ENCODE assay signal across 18 cellular contexts in genomic region chr11:61910473-61911123, GRCh38. TPM values are rescaled to one million over a fixed set of nuclear protein-coding genes. Genes with fewer than 3 reads are reported as not detected.
DNase-seq lines count a peak whose midpoint lies in the region; ATAC-seq and TF ChIP-seq lines count a peak whose summit lies in the region.
"Had no signal": no experiment of that assay in that cellular context is flagged by ENCODE, and none has a peak within 500 bp of the region (broad histone marks: within the 10 kb centered on the region; RNA-seq: fewer than 3 reads in every experiment).

No MANE protein-coding gene starts in this region.

- peak overlapping the region in 9 of 11 experiments; percentile 67 to 97 (median 84); a peak in 16 of 22 replicates for H3K4me2 ChIP-seq in BLaER1 treated with 17β-estradiol and CSF1 and Interleukin-3, amounts not matched to agents 10 nM and 100 nM

- peaks cover 6% of the 10 kb centered on the region for H3K36me3 Mint-ChIP-seq in chondrocyte (ENCODE audit: low read depth)
- H3K36me3 Mint-ChIP-seq in mesothelial cell of epicardium, result no peaks in the 10 kb centered on the region
- H3K36me3 Mint-ChIP-seq in CD4-positive, alpha-beta T cell (ENCODE audit: low read depth), result no peaks in the 10 kb centered on the region
- H3K36me3 Mint-ChIP-seq: activated naive CD4-positive, alpha-beta T cell treated with anti-CD3 and anti-CD28 coated beads, Interleukin-2, amount 50 U/mL, for 72 hours had no signal

- H3K4me1 ChIP-seq in BLaER1 treated with 17β-estradiol and CSF1 and Interleukin-3, amounts not matched to agents 10 nM and 100 nM, result peaks cover 64 to 100% (median 78%) of the 10 kb centered on the region in 10 experiments
- peaks cover 50% of the 10 kb centered on the region for H3K4me1 ChIP-seq in left ventricle myocardium inferior
- H3K4me1 ChIP-seq in BE2C, result no peaks in the 10 kb centered on the region

- CTCF ChIA-PET in CD4-positive, alpha-beta T cell (lab: Charles Lee), result interaction anchor here (0.9 to 1.4 kb wide), 2 partner anchors 171 to 197 kb away, joined by 3 to 4 read pairs; no protein-coding TSS in a partner anchor

- H3K4me3 ChIP-seq in BLaER1 treated with 17β-estradiol and CSF1 and Interleukin-3, amounts not matched to agents 10 nM and 100 nM, result peak overlapping the region in 2 of 10 experiments; percentile 12 to 20; a peak in 1 of 20 replicates
- no peak overlapping the region for H3K4me3 ChIP-seq in left ventricle myocardium inferior
- no peak overlapping the region for H3K4me3 ChIP-seq in BE2C (ENCODE audit: low read depth, low read length)
- H3K4me3 ChIP-seq: left lung had no signal

- H3K4me1 Mint-ChIP-seq in chondrocyte (ENCODE audit: low read depth), result peaks cover 7% of the 10 kb centered on the region
- peaks cover 13% of the 10 kb centered on the region for H3K4me1 Mint-ChIP-seq in mesothelial cell of epicardium
- peaks cover 4% of the 10 kb centered on the region for H3K4me1 Mint-ChIP-seq in CD4-positive, alpha-beta T cell (ENCODE audit: low read depth)

- H3K27me3 ChIP-seq in BLaER1 treated with 17β-estradiol and CSF1 and Interleukin-3, amounts not matched to agents 10 nM and 100 nM, result peaks cover 6 to 24% (median 19%) of the 10 kb centered on the region in 11 experiments; a peak in 21 of 22 replicates
- H3K27me3 ChIP-seq in left ventricle myocardium inferior (ENCODE audit: low read depth) (no peaks in the 10 kb centered on the region), BE2C (no peaks in the 10 kb centered on the region)
- H3K27me3 ChIP-seq in CD4-positive, alpha-beta T cell (ENCODE audit: control insufficient read depth, insufficient read depth, low read length), result peaks cover 6% of the 10 kb centered on the region

- no peaks in the 10 kb centered on the region for H3K9me3 ChIP-seq in BLaER1 treated with 17β-estradiol and CSF1 and Interleukin-3, amounts not matched to agents 10 nM and 100 nM (replicated peaks in 1 of 11)
- H3K9me3 ChIP-seq in left ventricle myocardium inferior (replicated peaks) (no peaks in the 10 kb centered on the region), BE2C (no peaks in the 10 kb centered on the region)
- H3K9me3 ChIP-seq in CD4-positive, alpha-beta T cell (ENCODE audit: control insufficient read depth, low read length), result no peaks in the 10 kb centered on the region
- H3K9me3 ChIP-seq: left lung had no signal

- peaks cover 0 to 42% (median 0%) of the 10 kb centered on the region in 11 experiments; a peak in 6 of 22 replicates for H3K36me3 ChIP-seq in BLaER1 treated with 17β-estradiol and CSF1 and Interleukin-3, amounts not matched to agents 10 nM and 100 nM
- H3K36me3 ChIP-seq in left ventricle myocardium inferior (peaks cover 21% of the 10 kb centered on the region), BE2C (no peaks in the 10 kb centered on the region)

- peak overlapping the region in 5 of 11 experiments; percentile 62 to 80 (median 77); a peak in 8 of 22 replicates for H3K9ac ChIP-seq in BLaER1 treated with 17β-estradiol and CSF1 and Interleukin-3, amounts not matched to agents 10 nM and 100 nM

- H3K27ac ChIP-seq in BLaER1 treated with 17β-estradiol and CSF1 and Interleukin-3, amounts not matched to agents 10 nM and 100 nM, result peak overlapping the region in 8 of 11 experiments; percentile 2 to 90 (median 75); a peak in 12 of 22 replicates
- H3K27ac ChIP-seq in left ventricle myocardium inferior (replicated peaks), result peak overlapping the region; percentile 54
- H3K27ac ChIP-seq in CD4-positive, alpha-beta T cell (ENCODE audit: low read depth, low read length), result no peak overlapping the region
- H3K27ac ChIP-seq: left lung had no signal

- H3K27ac Mint-ChIP-seq in chondrocyte (ENCODE audit: unreplicated experiment) (no peak overlapping the region), mesothelial cell of epicardium (no peak overlapping the region)
- no peak overlapping the region for H3K27ac Mint-ChIP-seq in CD4-positive, alpha-beta T cell
- H3K27ac Mint-ChIP-seq: activated CD4-positive, alpha-beta T cell treated with anti-CD3 and anti-CD28 coated beads, Interleukin-2, amount 10 ng/mL, durations not matched to agents 24 days and 14 days; activated naive CD4-positive, alpha-beta T cell treated with anti-CD3 and anti-CD28 coated beads, Interleukin-2, amount 50 U/mL, for 72 hours; H9 had no signal

- intact Hi-C loops in left ventricle myocardium inferior (cut with micrococcal nuclease), result no loop called here
- intact Hi-C loops in posterior vena cava (cut with DNase I), result no loop called here
- intact Hi-C loops in CD4-positive, alpha-beta T cell (cut with DNase I, micrococcal nuclease), result no loop called here

- H3K4me3 Mint-ChIP-seq in chondrocyte (ENCODE audit: unreplicated experiment) (no peak overlapping the region), mesothelial cell of epicardium (no peak overlapping the region)
- H3K4me3 Mint-ChIP-seq in CD4-positive, alpha-beta T cell, result no peak overlapping the region
- H3K4me3 Mint-ChIP-seq: activated CD4-positive, alpha-beta T cell treated with anti-CD3 and anti-CD28 coated beads, Interleukin-2, amount 10 ng/mL, durations not matched to agents 24 days and 14 days; H9 had no signal

- no peak for TF ChIP-seq CTCF in chondrocyte (IDR thresholded peaks at IDR 0.05)
- no peak for TF ChIP-seq CTCF in left ventricle myocardium inferior (IDR thresholded peaks at IDR 0.05; ENCODE audit: borderline replicate concordance)
- TF ChIP-seq CTCF in mesothelial cell of epicardium (IDR thresholded peaks at IDR 0.05; ENCODE audit: unreplicated experiment), result no peak
- no peak for TF ChIP-seq CTCF in BE2C (IDR thresholded peaks at IDR 0.05; ENCODE audit: low read depth, low read length)
- no peak for TF ChIP-seq CTCF in CD4-positive, alpha-beta T cell (IDR thresholded peaks at IDR 0.05)

- DNase-seq in chondrocyte (ENCODE audit: low spot score), result peak; percentile 59
- DNase-seq in left ventricle myocardium inferior, result peak; percentile 19
- DNase-seq in posterior vena cava (ENCODE audit: low spot score), result peak; percentile 84
- no peak for DNase-seq in mesothelial cell of epicardium (ENCODE audit: low spot score in 2 of 2, unreplicated experiment in 2 of 2)
- DNase-seq in BE2C, result no peak
- no peak for DNase-seq in CD4-positive, alpha-beta T cell
- DNase-seq in HCEC 1CT, result no peak
- DNase-seq: activated CD4-positive, alpha-beta T cell treated with anti-CD3 and anti-CD28 coated beads, Interleukin-2, amount 10 ng/mL, durations not matched to agents 24 days and 14 days; effector memory CD4-positive, alpha-beta T cell; H9; IMR-90; NCI-H1417 treated with DMSO at 0.1 percent for 48 hours; NCI-H510A treated with DMSO at 0.1 percent for 48 hours; T-helper 2 cell had no signal

- H4K20me1 ChIP-seq in BLaER1 treated with 17β-estradiol and CSF1 and Interleukin-3, amounts not matched to agents 10 nM and 100 nM, result no peaks in the 10 kb centered on the region

- ATAC-seq in CD4-positive, alpha-beta T cell (ENCODE audit: poor library complexity), result no peak
- ATAC-seq: activated naive CD4-positive, alpha-beta T cell treated with anti-CD3 and anti-CD28 coated beads, Interleukin-2, amount 50 U/mL, for 72 hours; esophagus mucosa; left lung had no signal

- POLR2A ChIA-PET in CD4-positive, alpha-beta T cell (lab: Charles Lee), result no interaction called here

- no peaks in the 10 kb centered on the region for H3K27me3 Mint-ChIP-seq in chondrocyte (ENCODE audit: low read depth)
- peaks cover 5% of the 10 kb centered on the region for H3K27me3 Mint-ChIP-seq in mesothelial cell of epicardium (ENCODE audit: low read depth)
- peaks cover 43% of the 10 kb centered on the region for H3K27me3 Mint-ChIP-seq in CD4-positive, alpha-beta T cell

- H3K9me3 Mint-ChIP-seq in chondrocyte (ENCODE audit: low read depth) (no peaks in the 10 kb centered on the region), mesothelial cell of epicardium (no peaks in the 10 kb centered on the region)
- H3K9me3 Mint-ChIP-seq in CD4-positive, alpha-beta T cell, result no peaks in the 10 kb centered on the region
- H3K9me3 Mint-ChIP-seq: activated CD4-positive, alpha-beta T cell treated with anti-CD3 and anti-CD28 coated beads, Interleukin-2, amount 10 ng/mL, durations not matched to agents 24 days and 14 days; activated naive CD4-positive, alpha-beta T cell treated with anti-CD3 and anti-CD28 coated beads, Interleukin-2, amount 50 U/mL, for 72 hours; H9 had no signal

RNA-seq across cellular contexts. Expression of gene RAB3IL1, which starts 6.8 kb away (rescaled TPM):
- total RNA-seq in chondrocyte (9.7 to 24.7 TPM (median 24.1 TPM) in 3 replicates), left ventricle myocardium inferior (9.5 TPM), posterior vena cava (10 to 100 TPM; 26.7 to 31.5 TPM), mesothelial cell of epicardium (10.6 to 12.0 TPM (median 11.9 TPM) in 3 replicates)
- polyA plus RNA-seq in BE2C (2012; ENCODE audit: insufficient read depth, insufficient read length, low read depth), result 42.9 TPM
- total RNA-seq in CD4-positive, alpha-beta T cell, result not detected

RNA-seq across cellular contexts. Expression of gene FADS3, which starts 19.3 kb away (rescaled TPM):
- total RNA-seq in chondrocyte (206 to 263 TPM (median 255 TPM) in 3 replicates), left ventricle myocardium inferior (65.5 TPM), posterior vena cava (100 to 1,000 TPM in 1 of 2 donors, 10 to 100 TPM in 1; 83.0 to 106 TPM), mesothelial cell of epicardium (6.1 to 8.9 TPM (median 8.0 TPM) in 3 replicates)
- polyA plus RNA-seq in BE2C (2012; ENCODE audit: insufficient read depth, insufficient read length, low read depth), result 21.4 TPM
- 1 to 10 TPM; 6.9 TPM for total RNA-seq in CD4-positive, alpha-beta T cell

RNA-seq across cellular contexts. Expression of gene BEST1, which starts 39.6 kb away (rescaled TPM):
- total RNA-seq in chondrocyte (1.3 to 4.5 TPM (median 2.8 TPM) in 3 replicates), left ventricle myocardium inferior (0.58 TPM), posterior vena cava (1 to 10 TPM; 5.8 to 9.5 TPM), mesothelial cell of epicardium (0.64 to 1.1 TPM (median 0.90 TPM) in 3 replicates)
- 1.5 TPM for polyA plus RNA-seq in BE2C (2012; ENCODE audit: insufficient read depth, insufficient read length, low read depth)
- total RNA-seq in CD4-positive, alpha-beta T cell, result under 1 TPM; 0.14 to 0.25 TPM
- total RNA-seq: activated CD4-positive, alpha-beta T cell treated with anti-CD3 and anti-CD28 coated beads, Interleukin-2, amount 10 ng/mL, durations not matched to agents 24 days and 14 days had no signal

RNA-seq across cellular contexts. Expression of gene FTH1, which starts 56.8 kb away (rescaled TPM):
- total RNA-seq in chondrocyte, result 3,793 to 4,450 TPM (median 3,807 TPM) in 3 replicates
- 2,346 TPM for total RNA-seq in left ventricle myocardium inferior
- total RNA-seq in posterior vena cava, result 1,000 to 10,000 TPM; 2,679 to 3,454 TPM
- 1,419 to 1,500 TPM (median 1,460 TPM) in 3 replicates for total RNA-seq in mesothelial cell of epicardium
- polyA plus RNA-seq in BE2C (2012; ENCODE audit: insufficient read depth, insufficient read length, low read depth), result 1,702 TPM
- total RNA-seq in CD4-positive, alpha-beta T cell, result 1,000 to 10,000 TPM; 2,313 to 2,400 TPM

Comparison
In these comparisons a context has a peak if more than half of its experiments do, and no peak if none do; other contexts are left out.
1. DNase-seq: peak in chondrocyte (single experiment), left ventricle myocardium inferior (single experiment) and posterior vena cava (single experiment); none in mesothelial cell of epicardium (0 of 2), BE2C (single experiment), CD4-positive, alpha-beta T cell (0 of 10) and HCEC 1CT (single experiment).